Comparison of ENCODE assay signal across 8 cellular contexts in genomic region chr7:24665564-24666294, GRCh38.
DNase-seq lines count a peak whose midpoint lies in the region; ATAC-seq and TF ChIP-seq lines count a peak whose summit lies in the region.

No MANE protein-coding gene starts in this region.

- H3K36me3 ChIP-seq in CD8-positive, alpha-beta T cell (ENCODE audit: insufficient read depth, low read length) = no peaks in the 10 kb centered on the region
- H3K36me3 ChIP-seq in lower lobe of right lung = no peaks in the 10 kb centered on the region

- intact Hi-C loops in CD8-positive, alpha-beta T cell (cut with DNase I, micrococcal nuclease) = loop anchor here (1.0 to 2.0 kb wide), 8 partner anchors 263 to 1118 kb away; no protein-coding TSS in a partner anchor
- intact Hi-C loops in lower lobe of right lung (cut with DNase I) = loop anchor here (10.0 kb wide), 1 partner anchor 371 kb away; no protein-coding TSS in a partner anchor

- CTCF ChIA-PET in CD8-positive, alpha-beta T cell (lab: Charles Lee) = interaction anchor here (0.6 to 2.6 kb wide), 23 partner anchors 10 to 1447 kb away, joined by 3 to 20 read pairs (median 3); partner anchors contain the start of gene CYCS

- no peaks in the 10 kb centered on the region for H3K4me1 Mint-ChIP-seq in CD8-positive, alpha-beta T cell (ENCODE audit: low read depth)
- H3K4me1 Mint-ChIP-seq in T-helper 17 cell = peaks cover 3% of the 10 kb centered on the region
- peaks cover 7% of the 10 kb centered on the region for H3K4me1 Mint-ChIP-seq in stimulated activated naive CD8-positive, alpha-beta T cell treated with anti-CD3 and anti-CD28 coated beads, Interleukin-15, amount 100 ng/mL, for 72 hours

- DNase-seq in CD8-positive, alpha-beta T cell = peak in 6 of 7 experiments; percentile 1 to 43 (median 17)
- DNase-seq in GM20000 (ENCODE audit: low spot score) (peak; percentile 34), NCI-H146 treated with DMSO at 0.1 percent for 48 hours (lab: John Stamatoyannopoulos, UW; ENCODE audit: unreplicated experiment) (peak; percentile 47), T-helper 17 cell (peak in 1 of 3 donors; percentile 11), cerebellar cortex (ENCODE audit: low spot score) (peak; percentile 60), lower lobe of right lung (no peak)
- DNase-seq in stimulated activated naive CD8-positive, alpha-beta T cell treated with anti-CD3 and anti-CD28 coated beads, Interleukin-15, amount 100 ng/mL, for 72 hours = peak; percentile 28 to 34

- POLR2A ChIA-PET in CD8-positive, alpha-beta T cell (lab: Charles Lee) = no interaction called here

- H3K4me1 ChIP-seq in CD8-positive, alpha-beta T cell (ENCODE audit: insufficient read depth, low read length) = no peaks in the 10 kb centered on the region
- no peaks in the 10 kb centered on the region for H3K4me1 ChIP-seq in lower lobe of right lung

- no peak overlapping the region for H3K4me3 Mint-ChIP-seq in CD8-positive, alpha-beta T cell
- no peak overlapping the region for H3K4me3 Mint-ChIP-seq in T-helper 17 cell
- no peak overlapping the region for H3K4me3 Mint-ChIP-seq in stimulated activated naive CD8-positive, alpha-beta T cell treated with anti-CD3 and anti-CD28 coated beads, Interleukin-15, amount 100 ng/mL, for 72 hours

- peak; percentile 84 for TF ChIP-seq CTCF in CD8-positive, alpha-beta T cell (IDR thresholded peaks at IDR 0.05)
- TF ChIP-seq CTCF in GM20000 (IDR thresholded peaks at IDR 0.05; ENCODE audit: extremely low read depth, missing control alignments) (no peak), lower lobe of right lung (IDR thresholded peaks at IDR 0.05) (peak; percentile 72)

- H3K27ac Mint-ChIP-seq in CD8-positive, alpha-beta T cell = no peak overlapping the region
- no peak overlapping the region for H3K27ac Mint-ChIP-seq in T-helper 17 cell
- no peak overlapping the region for H3K27ac Mint-ChIP-seq in stimulated activated naive CD8-positive, alpha-beta T cell treated with anti-CD3 and anti-CD28 coated beads, Interleukin-15, amount 100 ng/mL, for 72 hours

- H3K9me3 ChIP-seq in CD8-positive, alpha-beta T cell (ENCODE audit: low read length) = no peaks in the 10 kb centered on the region
- no peaks in the 10 kb centered on the region for H3K9me3 ChIP-seq in T-helper 17 cell (ENCODE audit: control insufficient read depth, low read length, poor library complexity, severe bottlenecking)
- H3K9me3 ChIP-seq in lower lobe of right lung = no peaks in the 10 kb centered on the region

- H3K27me3 ChIP-seq in CD8-positive, alpha-beta T cell (ENCODE audit: insufficient read depth, low read length) = no peaks in the 10 kb centered on the region
- H3K27me3 ChIP-seq in lower lobe of right lung (ENCODE audit: low read depth) = no peaks in the 10 kb centered on the region

- H3K9me3 Mint-ChIP-seq in CD8-positive, alpha-beta T cell = no peaks in the 10 kb centered on the region
- no peaks in the 10 kb centered on the region for H3K9me3 Mint-ChIP-seq in stimulated activated naive CD8-positive, alpha-beta T cell treated with anti-CD3 and anti-CD28 coated beads, Interleukin-15, amount 100 ng/mL, for 72 hours

- H3K36me3 Mint-ChIP-seq in CD8-positive, alpha-beta T cell = peaks cover 18% of the 10 kb centered on the region
- H3K36me3 Mint-ChIP-seq in T-helper 17 cell (ENCODE audit: low read depth) = no peaks in the 10 kb centered on the region

- ATAC-seq in CD8-positive, alpha-beta T cell = peak; percentile 49
- ATAC-seq in T-helper 17 cell (peak; percentile 52), lower lobe of right lung (peak in 1 of 2 donors; percentile 65), GM19351 (IDR thresholded peaks at IDR 0.05; ENCODE audit: unreplicated experiment) (no peak)
- peak; percentile 53 for ATAC-seq in stimulated activated naive CD8-positive, alpha-beta T cell treated with anti-CD3 and anti-CD28 coated beads, Interleukin-15, amount 100 ng/mL, for 72 hours

- no peak overlapping the region for H3K4me3 ChIP-seq in CD8-positive, alpha-beta T cell (ENCODE audit: low read depth, low read length)
- no peak overlapping the region for H3K4me3 ChIP-seq in lower lobe of right lung

- no peaks in the 10 kb centered on the region for H3K27me3 Mint-ChIP-seq in CD8-positive, alpha-beta T cell (ENCODE audit: low read depth)
- no peaks in the 10 kb centered on the region for H3K27me3 Mint-ChIP-seq in T-helper 17 cell
- no peaks in the 10 kb centered on the region for H3K27me3 Mint-ChIP-seq in stimulated activated naive CD8-positive, alpha-beta T cell treated with anti-CD3 and anti-CD28 coated beads, Interleukin-15, amount 100 ng/mL, for 72 hours

- H3K27ac ChIP-seq in CD8-positive, alpha-beta T cell (ENCODE audit: low read depth, low read length) = no peak overlapping the region
- H3K27ac ChIP-seq in lower lobe of right lung = no peak overlapping the region
